ENCODE assay signal across 17 cellular contexts in the genomic region with DNA sequence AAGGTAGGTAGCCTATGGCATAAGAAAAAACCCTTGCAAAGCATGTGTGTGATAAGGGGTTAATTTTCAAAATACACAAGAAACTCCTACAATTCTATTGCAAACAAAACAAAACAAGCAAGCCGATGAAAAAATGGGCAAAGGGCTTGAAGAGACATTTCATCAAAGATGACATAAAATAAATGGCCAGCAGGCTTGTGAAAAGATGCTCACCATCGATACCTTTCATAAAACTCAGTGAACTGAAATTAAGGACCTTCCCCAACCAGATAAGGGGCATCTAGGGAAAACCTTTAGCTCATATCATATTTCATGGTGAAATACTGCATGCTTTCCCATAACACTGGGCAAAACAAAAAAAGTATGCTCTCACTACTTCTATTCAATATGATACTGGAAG.
"Had no signal": no experiment of that assay in that cellular context is flagged by ENCODE, and none has a peak within 500 bp of the region (broad histone marks: within the 10 kb centered on the region; RNA-seq: fewer than 3 reads in every experiment).

No MANE protein-coding gene starts in this region.

- ATAC-seq: activated CD8-positive, alpha-beta T cell treated with anti-CD3 and anti-CD28 coated beads, Interleukin-2, amount 10 ng/mL, durations not matched to agents 7 days and 5 days; activated naive CD4-positive, alpha-beta T cell treated with anti-CD3 and anti-CD28 coated beads, Interleukin-2, amount 50 U/mL, for 72 hours; naive thymus-derived CD4-positive, alpha-beta T cell had no signal

- FAIRE-seq: endometrium had no signal

- DNase-seq: activated CD4-positive, alpha-beta T cell treated with anti-CD3 and anti-CD28 coated beads for 1 hour; activated CD4-positive, alpha-beta T cell treated with anti-CD3 and anti-CD28 coated beads, Interleukin-2, amount 50 U/mL, for 1 hour; activated CD8-positive, alpha-beta T cell treated with anti-CD3 and anti-CD28 coated beads, Interleukin-2, amount 10 ng/mL, durations not matched to agents 7 days and 5 days; activated gamma-delta T cell; aorta; effector CD4-positive, alpha-beta T cell; foreskin melanocyte; kidney glomerular epithelial cell; left ventricle myocardium inferior; naive thymus-derived CD4-positive, alpha-beta T cell; stimulated activated CD4-positive, alpha-beta T cell treated with anti-CD3 and anti-CD28 coated beads, Interleukin-4, amount 100 ng/mL, for 1 hour; stimulated activated naive CD4-positive, alpha-beta T cell; testis; trophoblast cell; uterus had no signal
